17 cellular contexts compared by ENCODE assay signal in the genomic region with DNA sequence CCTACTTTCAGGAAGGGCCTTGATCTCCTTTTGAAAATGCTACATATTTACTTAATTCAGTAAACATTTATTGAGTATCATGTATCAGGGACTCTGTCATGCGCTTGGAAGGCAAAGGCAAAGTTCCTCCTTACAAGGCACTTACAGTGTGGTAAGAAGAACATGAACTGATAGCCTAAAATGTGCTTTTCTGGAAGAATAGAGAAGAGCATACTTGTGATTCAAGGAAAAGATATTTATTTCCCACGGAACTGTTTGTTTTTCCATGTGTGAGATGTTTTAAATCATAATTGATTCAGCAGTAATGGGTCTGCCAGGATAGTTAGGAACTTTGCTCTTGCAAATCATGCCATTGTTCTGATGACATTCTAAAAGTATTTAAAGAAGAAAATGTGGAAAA.
A peak's percentile ranks its signal among the peaks of the same experiment; 100 is the strongest.
DNase-seq lines count a peak whose midpoint lies in the region; ATAC-seq, FAIRE-seq and TF ChIP-seq lines count a peak whose summit lies in the region.
"Had no signal": no experiment of that assay in that cellular context is flagged by ENCODE, and none has a peak within 500 bp of the region (broad histone marks: within the 10 kb centered on the region; RNA-seq: fewer than 3 reads in every experiment).

No MANE protein-coding gene starts in this region.

- H3K4me1 ChIP-seq in osteoblast (ENCODE audit: insufficient read depth, low read length) = peaks cover 9% of the 10 kb centered on the region
- H3K4me1 ChIP-seq: upper lobe of left lung had no signal

- no peaks in the 10 kb centered on the region for H3K9me3 ChIP-seq in osteoblast (ENCODE audit: low read depth, low read length)
- H3K9me3 ChIP-seq: upper lobe of left lung had no signal

- no peaks in the 10 kb centered on the region for H3K79me2 ChIP-seq in osteoblast (ENCODE audit: insufficient read depth, low read length)

- H3K27ac ChIP-seq in osteoblast (ENCODE audit: low read depth, low read length) (no peak overlapping the region), caudate nucleus (ENCODE audit: low read depth, low read length) (no peak overlapping the region)
- H3K27ac ChIP-seq: SK-N-MC, upper lobe of left lung, VCaP had no signal

- DNase-seq in AG20443 (ENCODE audit: low spot score) (peak; percentile 50), LHCN-M2 (ENCODE audit: low read depth) (peak; percentile 45), choroid plexus epithelial cell (ENCODE audit: low read depth) (peak; percentile 18), osteoblast (ENCODE audit: insufficient read length, low spot score, missing footprints) (peak; percentile 47), RCC 7860 (ENCODE audit: low spot score) (no peak), caudate nucleus (lab: John Stamatoyannopoulos, UW) (no peak), NCI-H1105 treated with DMSO at 0.1 percent for 48 hours (lab: John Stamatoyannopoulos, UW) (no peak)
- DNase-seq: activated CD8-positive, alpha-beta memory T cell treated with anti-CD3 and anti-CD28 coated beads, Interleukin-2, amount 10 ng/mL, durations not matched to agents 7 days and 5 days; activated naive CD4-positive, alpha-beta T cell treated with anti-CD3 and anti-CD28 coated beads for 36 hours; central memory CD4-positive, alpha-beta T cell; hippocampal formation; natural killer cell; stimulated activated CD4-positive, alpha-beta T cell treated with anti-CD3 and anti-CD28 coated beads, Interleukin-4, amount 100 ng/mL, for 24 hours; upper lobe of left lung had no signal

- H3K4me3 ChIP-seq in choroid plexus epithelial cell (ENCODE audit: low read depth, low read length) (no peak overlapping the region), osteoblast (ENCODE audit: insufficient read depth, low read length) (no peak overlapping the region)
- H3K4me3 ChIP-seq: SK-N-MC, upper lobe of left lung had no signal

- TF ChIP-seq CTCF in choroid plexus epithelial cell (conservative IDR thresholded peaks at IDR 0.05; ENCODE audit: low read depth, low read length) (no peak), osteoblast (IDR thresholded peaks at IDR 0.05; ENCODE audit: extremely low read depth, low read depth, low read length) (no peak)

- no peak overlapping the region for H3K4me2 ChIP-seq in osteoblast (ENCODE audit: insufficient read depth, low read length)

- ATAC-seq in GM18909 (IDR thresholded peaks at IDR 0.05; ENCODE audit: poor library complexity, unreplicated experiment) = no peak
- ATAC-seq: activated CD8-positive, alpha-beta memory T cell treated with anti-CD3 and anti-CD28 coated beads, Interleukin-2, amount 10 ng/mL, durations not matched to agents 7 days and 5 days; natural killer cell had no signal

- H3K36me3 ChIP-seq in osteoblast (ENCODE audit: insufficient read depth, low read length) = no peaks in the 10 kb centered on the region
- H3K36me3 ChIP-seq: upper lobe of left lung had no signal

- no peaks in the 10 kb centered on the region for H4K20me1 ChIP-seq in osteoblast (ENCODE audit: insufficient read depth, low read length)

- no peak for FAIRE-seq in RCC 7860 (lab: Jason Lieb, UNC)

- H3K27me3 ChIP-seq in osteoblast (ENCODE audit: insufficient read depth, low read length) = no peaks in the 10 kb centered on the region
- H3K27me3 ChIP-seq: upper lobe of left lung had no signal

- no peak overlapping the region for H2AFZ ChIP-seq in osteoblast (ENCODE audit: low read length)

Comparison
In these comparisons a context has a peak if more than half of its experiments do, and no peak if none do; other contexts are left out.
1. DNase-seq: peak in AG20443 (single experiment), LHCN-M2 (single experiment), choroid plexus epithelial cell (single experiment) and osteoblast (single experiment); none in RCC 7860 (single experiment), caudate nucleus (0 of 61) and NCI-H1105 treated with DMSO at 0.1 percent for 48 hours (single experiment).